ENCODE assay signal across 27 cellular contexts in genomic region chr7:149041350-149041749, GRCh38.
"Had no signal": no experiment of that assay in that cellular context is flagged by ENCODE, and none has a peak within 500 bp of the region (broad histone marks: within the 10 kb centered on the region; RNA-seq: fewer than 3 reads in every experiment).

No MANE protein-coding gene starts in this region.

- H3K36me3 ChIP-seq: stomach, suprapubic skin, thoracic aorta, thyroid gland, tibial artery, tibial nerve, transverse colon, upper lobe of left lung, upper lobe of right lung, uterus, vagina had no signal

- FAIRE-seq: urothelium cell line had no signal

- ATAC-seq: stimulated activated effector memory CD8-positive, alpha-beta T cell treated with anti-CD3 and anti-CD28 coated beads, Interleukin-12 subunit alpha, Interleukin-12 subunit beta, amount 100 ng/mL, for 72 hours; stimulated activated memory B cell treated with anti-CD40 and anti-IgM and Interleukin-4, amounts not matched to agents 10 μg/mL and 1 μg/mL and 100 μg/mL, for 72 hours; stimulated activated naive B cell treated with anti-CD40 and anti-IgM and Interleukin-4, amounts not matched to agents 10 μg/mL and 1 μg/mL and 100 μg/mL, for 72 hours; stimulated activated naive CD8-positive, alpha-beta T cell treated with anti-CD3 and anti-CD28 coated beads, Interleukin-15, amount 100 ng/mL, for 72 hours; stimulated activated naive CD8-positive, alpha-beta T cell treated with anti-CD3 and anti-CD28 coated beads, Interleukin-15, Interleukin-2, amounts not matched to agents 100 U/mL and 50 U/mL, for 24 hours; upper lobe of right lung had no signal

- H3K27me3 ChIP-seq: stomach, suprapubic skin, testis, thyroid gland, tibial artery, tibial nerve, transverse colon, upper lobe of left lung, upper lobe of right lung, uterus, vagina had no signal

- DNase-seq: stimulated activated CD4-positive, alpha-beta T cell treated with anti-CD3 and anti-CD28 coated beads, Interleukin-2, amount 100 ng/mL, for 48 hours; stimulated activated CD4-positive, alpha-beta T cell treated with anti-CD3 and anti-CD28 coated beads, Interleukin-4, amount 100 ng/mL, for 1 hour; stimulated activated CD4-positive, alpha-beta T cell treated with anti-CD3 and anti-CD28 coated beads, Interleukin-4, amount 100 ng/mL, for 24 hours; stimulated activated CD4-positive, alpha-beta T cell treated with anti-CD3 and anti-CD28 coated beads, Interleukin-4, amount 100 ng/mL, for 4 hours; stimulated activated CD8-positive, alpha-beta memory T cell treated with anti-CD3 and anti-CD28 coated beads, Interleukin-4, amount 100 ng/mL, for 48 hours; stimulated activated naive B cell treated with anti-CD40 and anti-IgM and Interleukin-4, amounts not matched to agents 10 μg/mL and 1 μg/mL and 100 μg/mL, for 72 hours; stimulated activated naive CD4-positive, alpha-beta T cell; stimulated activated naive CD4-positive, alpha-beta T cell treated with Interleukin-2 at 50 U/mL for 16 hours; stimulated activated naive CD8-positive, alpha-beta T cell treated with anti-CD3 and anti-CD28 coated beads, Interleukin-15, amount 100 ng/mL, for 72 hours; stimulated activated naive CD8-positive, alpha-beta T cell treated with anti-CD3 and anti-CD28 coated beads, Interleukin-15, Interleukin-2, amounts not matched to agents 100 U/mL and 50 U/mL, for 24 hours; stomach; substantia nigra; testis; thyroid gland; tibial artery; transverse colon; trophoblast cell; upper lobe of left lung; upper lobe of right lung; uterus had no signal

- H3K4me1 ChIP-seq: stomach, suprapubic skin, testis, thyroid gland, tibial artery, tibial nerve, transverse colon, upper lobe of left lung, upper lobe of right lung, uterus, vagina had no signal

- H3K4me3 ChIP-seq: stomach, suprapubic skin, testis, thoracic aorta, thyroid gland, tibial artery, tibial nerve, transverse colon, upper lobe of left lung, upper lobe of right lung, uterus, vagina had no signal

- H3K27ac ChIP-seq: stomach, suprapubic skin, testis, thoracic aorta, thyroid gland, tibial artery, tibial nerve, transverse colon, upper lobe of left lung, upper lobe of right lung, uterus, vagina had no signal

- H3K9me3 ChIP-seq: suprapubic skin, testis, thoracic aorta, thyroid gland, tibial artery, upper lobe of left lung, upper lobe of right lung, uterus, vagina had no signal
